In the genomic region with DNA sequence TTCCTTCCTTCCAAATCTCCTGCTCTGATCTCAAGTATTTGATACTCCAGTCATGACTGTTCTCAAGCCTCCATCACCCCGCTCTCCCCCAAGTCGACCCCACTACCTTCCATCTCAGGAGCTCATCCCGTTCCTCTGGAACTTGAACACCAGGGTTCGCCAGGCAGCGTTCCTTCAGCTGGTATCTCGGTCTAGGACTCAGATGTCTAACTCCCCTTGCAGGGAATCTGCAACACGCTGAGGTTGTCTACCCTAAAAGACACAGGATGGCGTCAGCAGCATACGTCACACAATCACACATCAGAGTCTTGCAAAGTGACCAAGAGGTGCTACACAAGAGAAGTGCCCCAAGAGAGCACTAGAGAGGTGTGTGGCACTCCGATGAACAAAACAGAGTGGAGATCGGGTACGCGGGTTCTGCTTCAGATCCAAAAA, we compare ENCODE assay signal across 8 cellular contexts. TPM values are rescaled to one million over a fixed set of nuclear protein-coding genes. Genes with fewer than 3 reads are reported as not detected.
DNase-seq lines count a peak whose midpoint lies in the region; ATAC-seq lines count a peak whose summit lies in the region.

No MANE protein-coding gene starts in this region.

- DNase-seq in ACHN: peak; percentile 54
- DNase-seq in NCI-H345 treated with DMSO at 0.1 percent for 48 hours (lab: John Stamatoyannopoulos, UW; ENCODE audit: unreplicated experiment): peak; percentile 40
- peak; percentile 87 for DNase-seq in activated CD4-positive, alpha-beta T cell treated with anti-CD3 and anti-CD28 coated beads for 36 hours
- peak in 1 of 2 donors; percentile 57 for DNase-seq in memory B cell (ENCODE audit: low spot score in 2 of 2)
- DNase-seq in stimulated activated CD8-positive, alpha-beta memory T cell treated with anti-CD3 and anti-CD28 coated beads, Interleukin-12 subunit alpha, Interleukin-12 subunit beta, amount 100 ng/mL, for 4 hours (ENCODE audit: low read depth): peak; percentile 39

- POLR2A ChIA-PET in activated CD4-positive, alpha-beta T cell treated with anti-CD3 and anti-CD28 coated beads for 36 hours (lab: Charles Lee): interaction anchor here (0.9 kb wide), 1 partner anchor 864 kb away, joined by 3 read pairs; a partner anchor contains a TSS

- in situ Hi-C loops in ACHN (cut with HindIII; ENCODE audit: low pct_ligation_motif_present, low pct_unique_long_range_greater_than_20kb, low sequenced_read_pairs): no loop called here

- CTCF ChIA-PET in activated CD4-positive, alpha-beta T cell treated with anti-CD3 and anti-CD28 coated beads for 36 hours (lab: Charles Lee): interaction anchor here (0.6 to 2.4 kb wide), 5 partner anchors 24 to 1349 kb away, joined by 3 to 11 read pairs (median 4); a partner anchor contains a TSS

- H3K36me3 ChIP-seq in duodenal mucosa (ENCODE audit: control insufficient read depth in 1 of 2, insufficient read depth in 2 of 2, low read length in 2 of 2): peaks cover 8 to 11% of the 10 kb centered on the region in 2 donors

- H3K9ac ChIP-seq in duodenal mucosa (ENCODE audit: low read depth in 1 of 2, low read length in 2 of 2): peak overlapping the region; percentile 82 to 94

- peak overlapping the region; percentile 84 for H3K4me3 Mint-ChIP-seq in activated CD4-positive, alpha-beta T cell treated with anti-CD3 and anti-CD28 coated beads for 36 hours
- peak overlapping the region; percentile 95 for H3K4me3 Mint-ChIP-seq in memory B cell

- no peaks in the 10 kb centered on the region for H3K27me3 ChIP-seq in duodenal mucosa (ENCODE audit: control insufficient read depth in 1 of 2, insufficient read depth in 2 of 2, low read length in 2 of 2)

- peaks cover 9 to 11% of the 10 kb centered on the region in 2 donors for H3K4me1 ChIP-seq in duodenal mucosa (ENCODE audit: control insufficient read depth in 1 of 2, insufficient read depth in 2 of 2, low read length in 2 of 2)

- peaks cover 46% of the 10 kb centered on the region for H3K4me1 Mint-ChIP-seq in activated CD4-positive, alpha-beta T cell treated with anti-CD3 and anti-CD28 coated beads for 36 hours
- peaks cover 20% of the 10 kb centered on the region for H3K4me1 Mint-ChIP-seq in memory B cell

- peak; percentile 38 for ATAC-seq in GM18519 (IDR thresholded peaks at IDR 0.05; ENCODE audit: low FRiP score, unreplicated experiment)
- ATAC-seq in HG03066 (IDR thresholded peaks at IDR 0.05; ENCODE audit: low read depth, unreplicated experiment): peak; percentile 28
- peak; percentile 65 for ATAC-seq in activated CD4-positive, alpha-beta T cell treated with anti-CD3 and anti-CD28 coated beads for 36 hours
- ATAC-seq in memory B cell (ENCODE audit: low read depth): peak; percentile 61

- intact Hi-C loops in activated CD4-positive, alpha-beta T cell treated with anti-CD3 and anti-CD28 coated beads for 36 hours (cut with DNase I, micrococcal nuclease): loop anchor here (1.0 to 10.0 kb wide), 8 partner anchors 84 to 1187 kb away; a partner anchor contains a TSS

- H3K36me3 Mint-ChIP-seq in activated CD4-positive, alpha-beta T cell treated with anti-CD3 and anti-CD28 coated beads for 36 hours (ENCODE audit: low read depth): peaks cover 44% of the 10 kb centered on the region
- peaks cover 14% of the 10 kb centered on the region for H3K36me3 Mint-ChIP-seq in memory B cell

- H3K4me3 ChIP-seq in duodenal mucosa (ENCODE audit: low read depth in 1 of 2, low read length in 2 of 2): peak overlapping the region; percentile 94 to 100

- H3K27me3 Mint-ChIP-seq in activated CD4-positive, alpha-beta T cell treated with anti-CD3 and anti-CD28 coated beads for 36 hours: no peaks in the 10 kb centered on the region
- no peaks in the 10 kb centered on the region for H3K27me3 Mint-ChIP-seq in memory B cell

- H3K27ac ChIP-seq in duodenal mucosa (ENCODE audit: low read depth, low read length): peak overlapping the region; percentile 96

- H3K27ac Mint-ChIP-seq in activated CD4-positive, alpha-beta T cell treated with anti-CD3 and anti-CD28 coated beads for 36 hours: peak overlapping the region; percentile 97
- peak overlapping the region; percentile 99 for H3K27ac Mint-ChIP-seq in memory B cell

- H3K9me3 ChIP-seq in duodenal mucosa (ENCODE audit: control insufficient read depth in 1 of 2, low read length in 2 of 2): no peaks in the 10 kb centered on the region

- no peaks in the 10 kb centered on the region for H3K9me3 Mint-ChIP-seq in activated CD4-positive, alpha-beta T cell treated with anti-CD3 and anti-CD28 coated beads for 36 hours (ENCODE audit: low read depth)
- no peaks in the 10 kb centered on the region for H3K9me3 Mint-ChIP-seq in memory B cell

RNA-seq across cellular contexts. Expression of a gene that starts 0.7 kb away (rescaled TPM):
- total RNA-seq in activated CD4-positive, alpha-beta T cell treated with anti-CD3 and anti-CD28 coated beads for 36 hours: 10 to 100 TPM; 11.8 to 14.5 TPM
